29 cellular contexts compared by ENCODE assay signal in genomic region chr3:105398407-105398806, GRCh38. TPM values are rescaled to one million over a fixed set of nuclear protein-coding genes. Genes with fewer than 3 reads are reported as not detected.
DNase-seq lines count a peak whose midpoint lies in the region; ATAC-seq and TF ChIP-seq lines count a peak whose summit lies in the region.
"Had no signal": no experiment of that assay in that cellular context is flagged by ENCODE, and none has a peak within 500 bp of the region (broad histone marks: within the 10 kb centered on the region; RNA-seq: fewer than 3 reads in every experiment).

No MANE protein-coding gene starts in this region.

- peaks cover 3% of the 10 kb centered on the region for H3K27me3 Mint-ChIP-seq in CD8-positive, alpha-beta T cell (ENCODE audit: low read depth)
- H3K27me3 Mint-ChIP-seq: brain, progenitor cell of endocrine pancreas had no signal

- H3K27ac ChIP-seq in CD8-positive, alpha-beta T cell (ENCODE audit: low read depth, low read length): no peak overlapping the region
- H3K27ac ChIP-seq: epithelial cell of prostate, HL-60, left lung, neutrophil, sigmoid colon, thoracic aorta had no signal

- intact Hi-C loops in CD8-positive, alpha-beta T cell (cut with DNase I, micrococcal nuclease): no loop called here

- no peak overlapping the region for H3K4me3 Mint-ChIP-seq in CD8-positive, alpha-beta T cell
- H3K4me3 Mint-ChIP-seq: activated CD4-positive, alpha-beta T cell treated with anti-CD3 and anti-CD28 coated beads, Interleukin-2, amount 10 ng/mL, durations not matched to agents 7 days and 5 days; CD8-positive, alpha-beta memory T cell; WTC11 had no signal

- CTCF ChIA-PET in CD8-positive, alpha-beta T cell (lab: Charles Lee): no interaction called here

- H3K4me1 ChIP-seq in CD8-positive, alpha-beta T cell (ENCODE audit: insufficient read depth, low read length): no peaks in the 10 kb centered on the region
- H3K4me1 ChIP-seq: left lung, sigmoid colon had no signal

- H3K9me3 Mint-ChIP-seq in CD8-positive, alpha-beta T cell: peaks cover under 1% of the 10 kb centered on the region

- ATAC-seq in SK-N-SH treated with all-trans-retinoic acid at 6 μM for 48 hours: no peak
- no peak for ATAC-seq in CD8-positive, alpha-beta T cell
- ATAC-seq: left lung, Panc1 had no signal

- no peaks in the 10 kb centered on the region for H3K36me3 ChIP-seq in CD8-positive, alpha-beta T cell (ENCODE audit: insufficient read depth, low read length)
- H3K36me3 ChIP-seq: left lung, neutrophil, sigmoid colon had no signal

- no peaks in the 10 kb centered on the region for H3K4me1 Mint-ChIP-seq in CD8-positive, alpha-beta T cell (ENCODE audit: low read depth)
- H3K4me1 Mint-ChIP-seq: activated CD4-positive, alpha-beta T cell treated with anti-CD3 and anti-CD28 coated beads, Interleukin-2, amount 10 ng/mL, durations not matched to agents 7 days and 5 days; CD8-positive, alpha-beta memory T cell had no signal

- DNase-seq in DMS153 treated with DMSO at 0.1 percent for 48 hours (lab: John Stamatoyannopoulos, UW; ENCODE audit: unreplicated experiment) (peak; percentile 11), DMS153 (lab: John Stamatoyannopoulos, UW) (no peak), NCI-H2081 (lab: John Stamatoyannopoulos, UW) (peak; percentile 87 to 98), retina (no peak), NCI-H2107 (lab: John Stamatoyannopoulos, UW) (no peak), OCI-M1 (lab: John Stamatoyannopoulos, UW) (no peak)
- DNase-seq in CD8-positive, alpha-beta T cell: no peak
- DNase-seq: 8988T; activated CD4-positive, alpha-beta T cell treated with anti-CD3 and anti-CD28 coated beads, Interleukin-2, amount 10 ng/mL, durations not matched to agents 7 days and 5 days; activated naive CD4-positive, alpha-beta T cell; activated T-cell treated with anti-CD3 and anti-CD28 coated beads, Interleukin-2, amount 50 U/mL, for 48 hours; CD8-positive, alpha-beta memory T cell; DND-41; effector CD4-positive, alpha-beta T cell; Karpas-422; left lung; mesendoderm; MV-4-11; sigmoid colon; stimulated activated naive CD4-positive, alpha-beta T cell treated with Interleukin-2 at 50 U/mL for 16 hours had no signal

- H3K36me3 Mint-ChIP-seq in CD8-positive, alpha-beta T cell: peaks cover under 1% of the 10 kb centered on the region

- H3K4me3 ChIP-seq in CD8-positive, alpha-beta T cell (ENCODE audit: low read depth, low read length): no peak overlapping the region
- H3K4me3 ChIP-seq: left lung, sigmoid colon, thoracic aorta had no signal

- H3K27ac Mint-ChIP-seq in CD8-positive, alpha-beta T cell: no peak overlapping the region
- H3K27ac Mint-ChIP-seq: activated CD4-positive, alpha-beta T cell treated with anti-CD3 and anti-CD28 coated beads, Interleukin-2, amount 10 ng/mL, durations not matched to agents 7 days and 5 days; CD8-positive, alpha-beta memory T cell; progenitor cell of endocrine pancreas; WTC11 had no signal

- no peak for TF ChIP-seq CTCF in CD8-positive, alpha-beta T cell (IDR thresholded peaks at IDR 0.05)

- no peaks in the 10 kb centered on the region for H3K27me3 ChIP-seq in CD8-positive, alpha-beta T cell (ENCODE audit: insufficient read depth, low read length)
- H3K27me3 ChIP-seq: left lung, neutrophil, sigmoid colon had no signal

- POLR2A ChIA-PET in CD8-positive, alpha-beta T cell (lab: Charles Lee): no interaction called here

- H3K9me3 ChIP-seq in CD8-positive, alpha-beta T cell (ENCODE audit: low read length): no peaks in the 10 kb centered on the region
- H3K9me3 ChIP-seq: left lung, neutrophil, thoracic aorta had no signal

TF ChIP-seq in SK-N-SH treated with all-trans-retinoic acid at 6 μM for 48 hours, 23 proteins besides CTCF, POLR2A, EP300 and RAD21:
- TF ChIP-seq RARB (CRISPR knock-in tag; IDR thresholded peaks at IDR 0.05) (no peak), ZFP30 (CRISPR knock-in tag; IDR thresholded peaks at IDR 0.05) (no peak), ISL1 (CRISPR knock-in tag; IDR thresholded peaks at IDR 0.05) (peak; percentile 67)

RNA-seq across cellular contexts. Expression of gene ALCAM, which starts 31.7 kb away (rescaled TPM):
- 1 to 10 TPM; 2.9 TPM for total RNA-seq in CD8-positive, alpha-beta T cell

Comparison
In these comparisons a context has a peak if more than half of its experiments do, and no peak if none do; other contexts are left out.
1. DNase-seq: peak in DMS153 treated with DMSO at 0.1 percent for 48 hours (single experiment) and NCI-H2081 (2 of 2); none in DMS153 (single experiment), CD8-positive, alpha-beta T cell (0 of 7), retina (single experiment), NCI-H2107 (single experiment) and OCI-M1 (single experiment).